ENCODE assay signal across 1 cellular context in genomic region chr17:42368310-42368709, GRCh38. TPM values are rescaled to one million over a fixed set of nuclear protein-coding genes. Genes with fewer than 3 reads are reported as not detected.
"Had no signal": no experiment of that assay in that cellular context is flagged by ENCODE, and none has a peak within 500 bp of the region (broad histone marks: within the 10 kb centered on the region; RNA-seq: fewer than 3 reads in every experiment).

No MANE protein-coding gene starts in this region.

RNA-seq across cellular contexts. Expression of gene CAVIN1, which starts 54.7 kb away (rescaled TPM):
- total RNA-seq: naive thymus-derived CD8-positive, alpha-beta T cell had no signal
